ENCODE assay signal across 8 cellular contexts in the genomic region with DNA sequence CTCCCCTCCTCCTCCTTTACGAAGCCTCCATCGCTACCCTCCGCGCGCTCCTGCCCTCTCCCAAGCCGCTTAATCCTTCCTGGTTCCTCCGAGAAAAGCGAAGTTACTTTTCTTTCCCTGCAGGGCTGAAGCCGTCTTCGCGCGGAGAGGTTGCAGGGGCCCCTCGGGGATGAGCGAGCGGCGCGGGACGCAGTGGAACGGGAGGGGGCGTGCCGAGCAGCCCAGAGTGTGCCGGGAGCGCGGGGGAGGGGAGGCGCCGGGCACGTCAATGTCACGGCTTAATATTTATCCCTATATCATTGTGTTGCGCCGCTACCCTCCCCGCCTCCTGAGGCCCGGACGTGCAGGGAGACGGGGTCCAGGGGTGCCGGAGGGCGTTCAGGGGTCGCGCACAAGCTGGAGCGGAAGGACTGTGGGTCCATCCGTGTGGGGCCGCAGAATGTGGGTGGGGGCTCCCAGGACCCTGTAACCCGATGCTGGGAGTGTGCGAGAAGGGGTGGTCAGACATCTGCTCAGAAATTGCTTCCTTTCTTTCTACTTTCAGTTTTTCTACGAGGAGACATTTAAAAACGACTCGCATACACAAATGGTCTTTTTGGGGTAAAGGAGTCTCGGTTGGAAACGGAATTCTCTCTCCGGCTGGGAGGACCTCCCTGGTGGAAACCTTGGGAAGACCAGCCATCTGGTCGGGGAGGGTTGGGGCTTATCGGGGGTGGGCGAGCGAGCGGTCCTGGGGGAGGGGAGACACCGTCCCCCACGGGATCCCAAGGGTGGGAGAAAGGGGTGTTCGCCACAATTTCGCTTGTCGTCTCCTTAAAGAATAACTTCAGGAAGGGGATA. TPM values are rescaled to one million over a fixed set of nuclear protein-coding genes. Genes with fewer than 3 reads are reported as not detected.
DNase-seq lines count a peak whose midpoint lies in the region; ATAC-seq and TF ChIP-seq lines count a peak whose summit lies in the region.

No MANE protein-coding gene starts in this region.

- peak; percentile 65 for TF ChIP-seq POLR2A in erythroblast (IDR thresholded peaks at IDR 0.05; ENCODE audit: low read length)

- H3K27me3 ChIP-seq in BJ (ENCODE audit: control insufficient read depth, insufficient read depth, low read length) (no peaks in the 10 kb centered on the region), mucosa of stomach (ENCODE audit: control insufficient read depth, insufficient read depth, low read length) (peaks cover 5% of the 10 kb centered on the region)

- H3K4me1 ChIP-seq in mucosa of stomach (ENCODE audit: control insufficient read depth, insufficient read depth, low read length), result peaks cover 18% of the 10 kb centered on the region

- peak overlapping the region; percentile 81 for H3K27ac Mint-ChIP-seq in stimulated activated memory B cell treated with anti-CD40 and anti-IgM and Interleukin-4, amounts not matched to agents 10 μg/mL and 1 μg/mL and 100 μg/mL, for 72 hours

- H3K9ac ChIP-seq in mucosa of stomach (ENCODE audit: low read length), result peak overlapping the region; percentile 73

- no peak for DNase-seq in BJ (ENCODE audit: low read depth)
- DNase-seq in NOMO-1 treated with dmso at 0.1 percent for 144 hours (lab: John Stamatoyannopoulos, UW; ENCODE audit: unreplicated experiment), result peak; percentile 99
- DNase-seq in activated T-cell treated with anti-CD3 and anti-CD28 coated beads for 48 hours (ENCODE audit: low read depth), result peak; percentile 85
- peak; percentile 86 to 90 for DNase-seq in erythroblast (lab: John Stamatoyannopoulos, UW)

- H3K9me3 Mint-ChIP-seq in stimulated activated memory B cell treated with anti-CD40 and anti-IgM and Interleukin-4, amounts not matched to agents 10 μg/mL and 1 μg/mL and 100 μg/mL, for 72 hours, result no peaks in the 10 kb centered on the region

- peak; percentile 49 for TF ChIP-seq CTCF in BJ (IDR thresholded peaks at IDR 0.05; ENCODE audit: insufficient read depth, low read depth, low read length)

- ATAC-seq in GM18867 (IDR thresholded peaks at IDR 0.05; ENCODE audit: unreplicated experiment), result peak; percentile 48
- peak; percentile 46 for ATAC-seq in HG03097 (IDR thresholded peaks at IDR 0.05; ENCODE audit: low FRiP score, unreplicated experiment)
- ATAC-seq in stimulated activated memory B cell treated with anti-CD40 and anti-IgM and Interleukin-4, amounts not matched to agents 10 μg/mL and 1 μg/mL and 100 μg/mL, for 72 hours, result peak; percentile 69

- H3K4me3 ChIP-seq in BJ (ENCODE audit: low read depth, low read length) (peak overlapping the region; percentile 84), mucosa of stomach (ENCODE audit: low read length) (peak overlapping the region; percentile 80)

- no peaks in the 10 kb centered on the region for H3K36me3 Mint-ChIP-seq in stimulated activated memory B cell treated with anti-CD40 and anti-IgM and Interleukin-4, amounts not matched to agents 10 μg/mL and 1 μg/mL and 100 μg/mL, for 72 hours

- peaks cover 28% of the 10 kb centered on the region for H3K4me1 Mint-ChIP-seq in stimulated activated memory B cell treated with anti-CD40 and anti-IgM and Interleukin-4, amounts not matched to agents 10 μg/mL and 1 μg/mL and 100 μg/mL, for 72 hours

- H3K9me3 ChIP-seq in mucosa of stomach (ENCODE audit: control insufficient read depth, low read length), result no peaks in the 10 kb centered on the region

- CTCF ChIA-PET in BJ (lab: Yijun Ruan, JAX), result interaction anchor here (0.6 to 3.1 kb wide), 20 partner anchors 68 to 221 kb away, joined by 3 to 38 read pairs (median 4); no protein-coding TSS in a partner anchor

- peak overlapping the region; percentile 83 for H3K4me3 Mint-ChIP-seq in stimulated activated memory B cell treated with anti-CD40 and anti-IgM and Interleukin-4, amounts not matched to agents 10 μg/mL and 1 μg/mL and 100 μg/mL, for 72 hours

- POLR2A ChIA-PET in BJ (lab: Charles Lee), result interaction anchor here (1.4 kb wide), 1 partner anchor 222 kb away, joined by 4 read pairs; no protein-coding TSS in a partner anchor

- H3K27me3 Mint-ChIP-seq in stimulated activated memory B cell treated with anti-CD40 and anti-IgM and Interleukin-4, amounts not matched to agents 10 μg/mL and 1 μg/mL and 100 μg/mL, for 72 hours, result no peaks in the 10 kb centered on the region

- H3K36me3 ChIP-seq in BJ (ENCODE audit: control insufficient read depth, insufficient read depth, low read length) (no peaks in the 10 kb centered on the region; the same call in 1 of the 2 replicates), mucosa of stomach (ENCODE audit: control insufficient read depth, insufficient read depth, low read length) (no peaks in the 10 kb centered on the region)

RNA-seq across cellular contexts. Expression of a gene that starts 2.4 kb away (rescaled TPM):
- polyA plus RNA-seq in BJ (2011; rRNA removed), result 29.2 and 29.8 TPM in 2 replicates
- polyA minus RNA-seq in BJ (2011; rRNA and poly(A)+ RNA removed), result 55.3 and 58.4 TPM in 2 replicates
